24 cellular contexts compared by ENCODE assay signal in the genomic region with DNA sequence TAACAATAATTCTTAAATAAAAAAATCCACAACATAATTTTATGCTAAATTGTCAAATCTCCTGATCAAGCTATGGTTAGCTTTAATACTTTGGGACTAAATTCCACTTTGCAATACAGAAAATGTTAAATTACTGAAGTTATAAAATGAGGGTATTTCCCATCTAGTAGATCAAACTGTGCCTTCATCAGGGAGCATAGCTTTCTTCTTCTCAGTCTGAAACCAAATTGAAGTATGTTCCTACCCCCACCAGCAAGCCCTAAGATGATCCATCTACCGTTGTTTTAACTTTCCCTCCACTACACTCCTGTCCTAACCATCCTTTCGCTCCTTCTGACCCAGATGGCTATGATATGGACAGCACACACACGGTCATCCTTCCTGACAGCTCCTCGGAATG. TPM values are rescaled to one million over a fixed set of nuclear protein-coding genes. Genes with fewer than 3 reads are reported as not detected.
DNase-seq lines count a peak whose midpoint lies in the region; ATAC-seq and TF ChIP-seq lines count a peak whose summit lies in the region.
"Had no signal": no experiment of that assay in that cellular context is flagged by ENCODE, and none has a peak within 500 bp of the region (broad histone marks: within the 10 kb centered on the region; RNA-seq: fewer than 3 reads in every experiment).

No MANE protein-coding gene starts in this region.

- H3K27me3 ChIP-seq in left ventricle myocardium inferior (ENCODE audit: low read depth) = no peaks in the 10 kb centered on the region
- H3K27me3 ChIP-seq: brain microvascular endothelial cell, gastroesophageal sphincter, hepatocyte, neutrophil, vagina had no signal

- no peak overlapping the region for H3K4me3 ChIP-seq in left ventricle myocardium inferior
- H3K4me3 ChIP-seq: gastroesophageal sphincter, hepatocyte, psoas muscle, thoracic aorta, vagina had no signal

- no peak for DNase-seq in T-helper 2 cell treated with Interferon-gamma antibody and Interleukin-4, amounts not matched to agents 5 μg/mL and 100 μg/mL, for 36 hours (ENCODE audit: low spot score)
- DNase-seq in T-helper 2 cell (no peak), left ventricle myocardium inferior (no peak), left ventricle myocardium superior (no peak), ureter (ENCODE audit: low spot score) (no peak)
- no peak for DNase-seq in activated naive CD8-positive, alpha-beta T cell treated with anti-CD3 and anti-CD28 coated beads for 36 hours
- DNase-seq in stimulated activated naive CD8-positive, alpha-beta T cell treated with anti-CD3 and anti-CD28 coated beads, Interleukin-15, amount 100 ng/mL, for 72 hours = no peak
- DNase-seq in stimulated activated CD4-positive, alpha-beta T cell treated with anti-CD3 and anti-CD28 coated beads, Interleukin-1b, Interleukin-23, amount 100 ng/mL, for 48 hours = no peak
- DNase-seq: activated CD4-positive, alpha-beta T cell treated with anti-CD3 and anti-CD28 coated beads for 1 hour; brain microvascular endothelial cell; H9; NCI-H1436 treated with DMSO at 0.1 percent for 48 hours; NCI-H748 treated with DMSO at 0.1 percent for 48 hours; psoas muscle; stimulated activated CD4-positive, alpha-beta T cell treated with anti-CD3 and anti-CD28 coated beads, Interleukin-15, amount 100 ng/mL, for 24 hours; stimulated activated naive CD4-positive, alpha-beta T cell had no signal

- peaks cover 13% of the 10 kb centered on the region for H3K36me3 ChIP-seq in left ventricle myocardium inferior
- H3K36me3 ChIP-seq: brain microvascular endothelial cell, gastroesophageal sphincter, neutrophil, thoracic aorta, vagina had no signal

- H3K4me1 Mint-ChIP-seq in T-helper 2 cell treated with Interferon-gamma antibody and Interleukin-4, amounts not matched to agents 5 μg/mL and 100 μg/mL, for 36 hours (ENCODE audit: low read depth) = peaks cover 52% of the 10 kb centered on the region
- peaks cover 54% of the 10 kb centered on the region for H3K4me1 Mint-ChIP-seq in activated naive CD8-positive, alpha-beta T cell treated with anti-CD3 and anti-CD28 coated beads for 36 hours
- peaks cover 72% of the 10 kb centered on the region for H3K4me1 Mint-ChIP-seq in stimulated activated naive CD8-positive, alpha-beta T cell treated with anti-CD3 and anti-CD28 coated beads, Interleukin-15, amount 100 ng/mL, for 72 hours
- H3K4me1 Mint-ChIP-seq: H9 had no signal

- H3K9me3 Mint-ChIP-seq in T-helper 2 cell treated with Interferon-gamma antibody and Interleukin-4, amounts not matched to agents 5 μg/mL and 100 μg/mL, for 36 hours = peaks cover 28% of the 10 kb centered on the region
- H3K9me3 Mint-ChIP-seq in activated naive CD8-positive, alpha-beta T cell treated with anti-CD3 and anti-CD28 coated beads for 36 hours = no peaks in the 10 kb centered on the region
- H3K9me3 Mint-ChIP-seq in stimulated activated naive CD8-positive, alpha-beta T cell treated with anti-CD3 and anti-CD28 coated beads, Interleukin-15, amount 100 ng/mL, for 72 hours = no peaks in the 10 kb centered on the region
- H3K9me3 Mint-ChIP-seq: H9 had no signal

- ATAC-seq in left ventricle myocardium superior = no peak
- ATAC-seq in stimulated activated naive CD8-positive, alpha-beta T cell treated with anti-CD3 and anti-CD28 coated beads, Interleukin-15, amount 100 ng/mL, for 72 hours = no peak
- ATAC-seq: gastroesophageal sphincter, psoas muscle had no signal

- peak overlapping the region; percentile 61 for H3K27ac Mint-ChIP-seq in T-helper 2 cell treated with Interferon-gamma antibody and Interleukin-4, amounts not matched to agents 5 μg/mL and 100 μg/mL, for 36 hours
- H3K27ac Mint-ChIP-seq in activated naive CD8-positive, alpha-beta T cell treated with anti-CD3 and anti-CD28 coated beads for 36 hours = peak overlapping the region; percentile 6
- H3K27ac Mint-ChIP-seq in stimulated activated naive CD8-positive, alpha-beta T cell treated with anti-CD3 and anti-CD28 coated beads, Interleukin-15, amount 100 ng/mL, for 72 hours = peak overlapping the region in 1 of 2 donors; percentile 80

- H3K4me3 Mint-ChIP-seq in T-helper 2 cell treated with Interferon-gamma antibody and Interleukin-4, amounts not matched to agents 5 μg/mL and 100 μg/mL, for 36 hours = no peak overlapping the region
- H3K4me3 Mint-ChIP-seq in activated naive CD8-positive, alpha-beta T cell treated with anti-CD3 and anti-CD28 coated beads for 36 hours = no peak overlapping the region
- peak overlapping the region; percentile 1 to 3 for H3K4me3 Mint-ChIP-seq in stimulated activated naive CD8-positive, alpha-beta T cell treated with anti-CD3 and anti-CD28 coated beads, Interleukin-15, amount 100 ng/mL, for 72 hours
- H3K4me3 Mint-ChIP-seq: CD14-positive monocyte, H9 had no signal

- peak overlapping the region; percentile 4 for H3K27ac ChIP-seq in left ventricle myocardium inferior (replicated peaks)
- H3K27ac ChIP-seq: 22Rv1, brain microvascular endothelial cell, gastroesophageal sphincter, hepatocyte, neutrophil, psoas muscle, RWPE1, thoracic aorta, vagina had no signal

- H3K4me1 ChIP-seq in left ventricle myocardium inferior = no peaks in the 10 kb centered on the region
- H3K4me1 ChIP-seq: gastroesophageal sphincter, psoas muscle, vagina had no signal

- peaks cover 29% of the 10 kb centered on the region for H3K36me3 Mint-ChIP-seq in T-helper 2 cell treated with Interferon-gamma antibody and Interleukin-4, amounts not matched to agents 5 μg/mL and 100 μg/mL, for 36 hours (ENCODE audit: low read depth)
- H3K36me3 Mint-ChIP-seq in activated naive CD8-positive, alpha-beta T cell treated with anti-CD3 and anti-CD28 coated beads for 36 hours = peaks cover 11% of the 10 kb centered on the region

- no peak for TF ChIP-seq CTCF in left ventricle myocardium inferior (IDR thresholded peaks at IDR 0.05; ENCODE audit: borderline replicate concordance)

- H3K9me3 ChIP-seq in left ventricle myocardium inferior (replicated peaks) = no peaks in the 10 kb centered on the region
- H3K9me3 ChIP-seq: gastroesophageal sphincter, neutrophil, psoas muscle, thoracic aorta, vagina had no signal

- intact Hi-C loops in left ventricle myocardium inferior (cut with micrococcal nuclease) = no loop called here
- intact Hi-C loops in left ventricle myocardium superior (cut with micrococcal nuclease) = no loop called here

- H3K27me3 Mint-ChIP-seq in T-helper 2 cell treated with Interferon-gamma antibody and Interleukin-4, amounts not matched to agents 5 μg/mL and 100 μg/mL, for 36 hours (ENCODE audit: low read depth) = no peaks in the 10 kb centered on the region
- H3K27me3 Mint-ChIP-seq in activated naive CD8-positive, alpha-beta T cell treated with anti-CD3 and anti-CD28 coated beads for 36 hours = no peaks in the 10 kb centered on the region
- H3K27me3 Mint-ChIP-seq in stimulated activated naive CD8-positive, alpha-beta T cell treated with anti-CD3 and anti-CD28 coated beads, Interleukin-15, amount 100 ng/mL, for 72 hours = no peaks in the 10 kb centered on the region

RNA-seq across cellular contexts. Expression of a gene that starts 24.4 kb away (rescaled TPM):
- total RNA-seq in left ventricle myocardium inferior (4.9 TPM), left ventricle myocardium superior (7.2 TPM), ureter (29.7 TPM)
- total RNA-seq in activated naive CD8-positive, alpha-beta T cell treated with anti-CD3 and anti-CD28 coated beads for 36 hours = 100 to 1,000 TPM; 151 to 157 TPM

Comparison
In these comparisons a context has a peak if more than half of its experiments do, and no peak if none do; other contexts are left out.
1. H3K4me3 Mint-ChIP-seq: peak in stimulated activated naive CD8-positive, alpha-beta T cell treated with anti-CD3 and anti-CD28 coated beads, Interleukin-15, amount 100 ng/mL, for 72 hours (2 of 2); none in T-helper 2 cell treated with Interferon-gamma antibody and Interleukin-4, amounts not matched to agents 5 μg/mL and 100 μg/mL, for 36 hours (single experiment) and activated naive CD8-positive, alpha-beta T cell treated with anti-CD3 and anti-CD28 coated beads for 36 hours (single experiment).